In the genomic region with DNA sequence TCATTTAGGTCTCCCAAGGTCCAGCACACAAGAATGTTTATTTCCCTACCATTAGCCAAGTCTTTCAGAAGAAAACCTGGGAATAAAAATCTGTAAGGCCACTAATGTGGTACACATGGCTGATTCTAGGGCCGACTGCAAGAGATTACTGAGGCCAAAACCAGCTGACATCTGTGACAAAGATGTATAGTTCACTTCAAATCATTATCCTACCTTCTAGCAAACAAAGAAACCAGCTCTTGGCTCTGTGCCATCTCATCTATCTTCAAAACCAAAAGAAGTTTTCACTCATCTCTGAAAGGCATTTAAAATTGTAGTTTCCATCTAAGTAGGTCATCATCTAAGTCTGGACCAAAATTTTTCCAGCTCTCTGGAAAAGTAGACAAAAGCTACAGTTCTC, we compare ENCODE assay signal across 18 cellular contexts. TPM values are rescaled to one million over a fixed set of nuclear protein-coding genes. Genes with fewer than 3 reads are reported as not detected.
DNase-seq lines count a peak whose midpoint lies in the region; ATAC-seq and TF ChIP-seq lines count a peak whose summit lies in the region.
"Had no signal": no experiment of that assay in that cellular context is flagged by ENCODE, and none has a peak within 500 bp of the region (broad histone marks: within the 10 kb centered on the region; RNA-seq: fewer than 3 reads in every experiment).

No MANE protein-coding gene starts in this region.

- no peaks in the 10 kb centered on the region for H3K9me3 ChIP-seq in SK-N-SH
- no peaks in the 10 kb centered on the region for H3K9me3 ChIP-seq in uterus
- H3K9me3 ChIP-seq: BLaER1, SJSA1 had no signal

- TF ChIP-seq RAD21 in SK-N-SH (IDR thresholded peaks at IDR 0.05; ENCODE audit: low read length): no peak

- H3K27me3 ChIP-seq in SK-N-SH (ENCODE audit: insufficient read depth) (no peaks in the 10 kb centered on the region), uterus (no peaks in the 10 kb centered on the region)
- H3K27me3 ChIP-seq: BLaER1, SJSA1 had no signal

- intact Hi-C loops in uterus (cut with DNase I; ENCODE audit: low total_unique reads): no loop called here

- no peaks in the 10 kb centered on the region for H4K20me1 ChIP-seq in SK-N-SH (ENCODE audit: insufficient read depth)
- H4K20me1 ChIP-seq: BLaER1 had no signal

- no peaks in the 10 kb centered on the region for H3F3A ChIP-seq in SK-N-SH (replicated peaks; ENCODE audit: insufficient read depth)

- ATAC-seq in SK-N-SH treated with all-trans-retinoic acid at 6 μM for 48 hours: no peak
- no peak for ATAC-seq in GM18870 (IDR thresholded peaks at IDR 0.05; ENCODE audit: unreplicated experiment)

- no peaks in the 10 kb centered on the region for H3K36me3 ChIP-seq in SK-N-SH (replicated peaks in 1 of 2; ENCODE audit: control insufficient read depth in 1 of 2, insufficient read depth in 2 of 2, low read length in 1 of 2)
- no peaks in the 10 kb centered on the region for H3K36me3 ChIP-seq in uterus
- H3K36me3 ChIP-seq: BLaER1, SJSA1 had no signal

- H3K27ac ChIP-seq in SK-N-SH (ENCODE audit: low read depth in 2 of 2, low read length in 1 of 2) (peak overlapping the region in 1 of 2 experiments; percentile 58; a peak in 2 of 4 replicates), uterus (no peak overlapping the region)
- H3K27ac ChIP-seq: BLaER1, HL-60, SJSA1 had no signal

- H3K4me2 ChIP-seq in SK-N-SH: no peak overlapping the region
- H3K4me2 ChIP-seq: BLaER1 had no signal

- DNase-seq in SK-N-SH (peak; percentile 13), NCI-H446 treated with DMSO at 0.1 percent for 48 hours (lab: John Stamatoyannopoulos, UW) (peak; percentile 12), RPMI8226 (peak; percentile 80), uterus (no peak), T-helper 2 cell (no peak)
- DNase-seq: CD4-positive, alpha-beta memory T cell; DMS53; EL; Karpas-422; NCI-H1092; NCI-H2081; NCI-H345; SW 1271 had no signal

- TF ChIP-seq EP300 in SK-N-SH (IDR thresholded peaks at IDR 0.05; ENCODE audit: borderline replicate concordance in 1 of 2, low read depth in 1 of 2, low read length in 1 of 2): no peak

- no peak for TF ChIP-seq POLR2A in uterus (IDR thresholded peaks at IDR 0.05)

- no peak overlapping the region for H3K9ac ChIP-seq in SK-N-SH
- H3K9ac ChIP-seq: BLaER1 had no signal

- WGBS in SK-N-SH (ENCODE audit: low lambda C conversion rate): 23% methylated on average over 1 of the region's 1 CpG

- H3K4me1 ChIP-seq in SK-N-SH (ENCODE audit: control insufficient read depth in 1 of 2, insufficient read depth in 2 of 2, low read depth in 1 of 2, low read length in 1 of 2): peaks cover 0 to 11% of the 10 kb centered on the region in 2 experiments; a peak in 2 of 4 replicates
- no peaks in the 10 kb centered on the region for H3K4me1 ChIP-seq in uterus
- H3K4me1 ChIP-seq: BLaER1, SJSA1 had no signal

- TF ChIP-seq CTCF in SK-N-SH (IDR thresholded peaks at IDR 0.05): no peak
- TF ChIP-seq CTCF in uterus (IDR thresholded peaks at IDR 0.05): no peak

- CTCF ChIA-PET in SK-N-SH (lab: Yijun Ruan, JAX): interaction anchor here (1.7 to 2.4 kb wide), 3 partner anchors 18 to 70 kb away, joined by 3 to 15 read pairs (median 6); no protein-coding TSS in a partner anchor

- H2AFZ ChIP-seq in SK-N-SH (ENCODE audit: low read depth): no peak overlapping the region

- H3K9me2 ChIP-seq in SK-N-SH: no peaks in the 10 kb centered on the region

- H3K79me2 ChIP-seq in SK-N-SH (ENCODE audit: insufficient read depth): no peaks in the 10 kb centered on the region

- H3K4me3 ChIP-seq in SK-N-SH (ENCODE audit: low read depth in 2 of 2, low read length in 1 of 2) (no peak overlapping the region), uterus (no peak overlapping the region)
- H3K4me3 ChIP-seq: BLaER1, SJSA1 had no signal

- POLR2A ChIA-PET in SK-N-SH (lab: Yijun Ruan, JAX): interaction anchor here (1.3 kb wide), 1 partner anchor 9 kb away, joined by 4 read pairs; no protein-coding TSS in a partner anchor

TF ChIP-seq in SK-N-SH, 30 proteins besides CTCF, POLR2A, EP300 and RAD21:
- TF ChIP-seq CHD2 (IDR thresholded peaks at IDR 0.05; ENCODE audit: low read length, partially characterized antibody): no peak
- no peak for TF ChIP-seq IRF3 (IDR thresholded peaks at IDR 0.05; ENCODE audit: low read depth, low read length)

TF ChIP-seq in SK-N-SH treated with all-trans-retinoic acid at 6 μM for 48 hours, 23 proteins besides CTCF, POLR2A, EP300 and RAD21 (continues in another document):
- TF ChIP-seq TCF4 (CRISPR knock-in tag; IDR thresholded peaks at IDR 0.05; ENCODE audit: borderline replicate concordance): no peak
- TF ChIP-seq ISL1 (CRISPR knock-in tag; IDR thresholded peaks at IDR 0.05): no peak
- no peak for TF ChIP-seq ZNF70 (CRISPR knock-in tag; IDR thresholded peaks at IDR 0.05)
- TF ChIP-seq ZFP3 (CRISPR knock-in tag; IDR thresholded peaks at IDR 0.05): no peak
- TF ChIP-seq PPARA (CRISPR knock-in tag; IDR thresholded peaks at IDR 0.05; ENCODE audit: borderline replicate concordance): no peak
- TF ChIP-seq ZNF565 (CRISPR knock-in tag; conservative IDR thresholded peaks at IDR 0.05; ENCODE audit: low read depth): no peak
- TF ChIP-seq GLIS3 (CRISPR knock-in tag; IDR thresholded peaks at IDR 0.05): no peak
- no peak for TF ChIP-seq ARNTL (CRISPR knock-in tag; IDR thresholded peaks at IDR 0.05; ENCODE audit: borderline replicate concordance, low read depth)
- no peak for TF ChIP-seq ZFP30 (CRISPR knock-in tag; IDR thresholded peaks at IDR 0.05)
- no peak for TF ChIP-seq ZC3H10 (CRISPR knock-in tag; IDR thresholded peaks at IDR 0.05)
- TF ChIP-seq POU6F1 (CRISPR knock-in tag; IDR thresholded peaks at IDR 0.05; ENCODE audit: borderline replicate concordance, low read depth): no peak
- no peak for TF ChIP-seq CREB5 (CRISPR knock-in tag; IDR thresholded peaks at IDR 0.05; ENCODE audit: low read depth)
- no peak for TF ChIP-seq RARB (CRISPR knock-in tag; IDR thresholded peaks at IDR 0.05)
- TF ChIP-seq, protein P1, sequence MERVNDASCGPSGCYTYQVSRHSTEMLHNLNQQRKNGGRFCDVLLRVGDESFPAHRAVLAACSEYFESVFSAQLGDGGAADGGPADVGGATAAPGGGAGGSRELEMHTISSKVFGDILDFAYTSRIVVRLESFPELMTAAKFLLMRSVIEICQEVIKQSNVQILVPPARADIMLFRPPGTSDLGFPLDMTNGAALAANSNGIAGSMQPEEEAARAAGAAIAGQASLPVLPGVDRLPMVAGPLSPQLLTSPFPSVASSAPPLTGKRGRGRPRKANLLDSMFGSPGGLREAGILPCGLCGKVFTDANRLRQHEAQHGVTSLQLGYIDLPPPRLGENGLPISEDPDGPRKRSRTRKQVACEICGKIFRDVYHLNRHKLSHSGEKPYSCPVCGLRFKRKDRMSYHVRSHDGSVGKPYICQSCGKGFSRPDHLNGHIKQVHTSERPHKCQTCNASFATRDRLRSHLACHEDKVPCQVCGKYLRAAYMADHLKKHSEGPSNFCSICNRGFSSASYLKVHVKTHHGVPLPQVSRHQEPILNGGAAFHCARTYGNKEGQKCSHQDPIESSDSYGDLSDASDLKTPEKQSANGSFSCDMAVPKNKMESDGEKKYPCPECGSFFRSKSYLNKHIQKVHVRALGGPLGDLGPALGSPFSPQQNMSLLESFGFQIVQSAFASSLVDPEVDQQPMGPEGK (CRISPR knock-in tag; IDR thresholded peaks at IDR 0.05; ENCODE audit: borderline replicate concordance): no peak
- TF ChIP-seq CSRNP3 (CRISPR knock-in tag; IDR thresholded peaks at IDR 0.05): no peak
- no peak for TF ChIP-seq BACH2 (CRISPR knock-in tag; IDR thresholded peaks at IDR 0.05; ENCODE audit: borderline replicate concordance)
- TF ChIP-seq ESRRG (CRISPR knock-in tag; IDR thresholded peaks at IDR 0.05): no peak

RNA-seq across cellular contexts. Expression of gene ERC2, which starts 43.9 kb away (rescaled TPM):
- polyA plus RNA-seq in SK-N-SH (2012; rRNA removed): 1.6 and 2.4 TPM in 2 replicates
- 1.3 and 2.1 TPM in 2 replicates for polyA plus RNA-seq in SK-N-SH (2012; cell fraction: cytosol; rRNA removed)
- polyA plus RNA-seq in SK-N-SH (2012; cell fraction: nucleus; rRNA removed): 1.3 and 3.1 TPM in 2 replicates
- 1 to 10 TPM in 2 of 4 donors, not detected in 2; 1.7 to 5.5 TPM for total RNA-seq in uterus
- total RNA-seq: CD4-positive, alpha-beta memory T cell had no signal
- polyA plus RNA-seq: CD4-positive, alpha-beta memory T cell had no signal

Comparison
In these comparisons a context has a peak if more than half of its experiments do, and no peak if none do; other contexts are left out.
1. DNase-seq: peak in SK-N-SH (single experiment), NCI-H446 treated with DMSO at 0.1 percent for 48 hours (single experiment) and RPMI8226 (single experiment); none in uterus (0 of 2) and T-helper 2 cell (0 of 5).